ENCODE assay signal across 8 cellular contexts in genomic region chr1:14924012-14924452, GRCh38.
DNase-seq lines count a peak whose midpoint lies in the region; ATAC-seq and TF ChIP-seq lines count a peak whose summit lies in the region.

No MANE protein-coding gene starts in this region.

- no peak for TF ChIP-seq POLR2A in IMR-90 (IDR thresholded peaks at IDR 0.05; ENCODE audit: low read depth, low read length)

- TF ChIP-seq RAD21 in IMR-90 (IDR thresholded peaks at IDR 0.05; ENCODE audit: low read length) = no peak

- H3K4me3 Mint-ChIP-seq in activated B cell treated with CpG ODN at 0.5 μM for 24 hours (no peak overlapping the region), endothelial cell (ENCODE audit: unreplicated experiment) (no peak overlapping the region), memory B cell (peak overlapping the region; percentile 81)

- ATAC-seq in DND-41 (ENCODE audit: insufficient read depth, low read depth) (peak; percentile 73), IMR-90 (ENCODE audit: low read depth) (peak; percentile 73), activated B cell treated with CpG ODN at 0.5 μM for 24 hours (ENCODE audit: low read depth) (peak; percentile 52), memory B cell (ENCODE audit: low read depth) (peak; percentile 80), thoracic aorta (ENCODE audit: insufficient number of reproducible peaks, low FRiP score, low read depth) (peak; percentile 67), HG02885 (IDR thresholded peaks at IDR 0.05; ENCODE audit: poor library complexity, unreplicated experiment) (no peak)

- H3K4me3 ChIP-seq in DND-41 (ENCODE audit: low read depth in 1 of 2, low read length in 2 of 2) = peak overlapping the region in 1 of 2 experiments; percentile 63; a peak in 2 of 4 replicates
- H3K4me3 ChIP-seq in IMR-90 (ENCODE audit: insufficient read depth, low read depth, low read length) = peak overlapping the region; percentile 79
- H3K4me3 ChIP-seq in thoracic aorta = peak overlapping the region; percentile 62

- peaks cover 31% of the 10 kb centered on the region for H3K79me2 ChIP-seq in DND-41 (ENCODE audit: insufficient read depth, low read length)

- no peak overlapping the region for H4K8ac ChIP-seq in IMR-90 (ENCODE audit: low read depth in 2 of 2, low read length in 2 of 2)

- H3K27ac ChIP-seq in DND-41 (ENCODE audit: low read length) (no peak overlapping the region), IMR-90 (ENCODE audit: insufficient read depth, low read length) (no peak overlapping the region; the same call in 1 of the 2 replicates), thoracic aorta (peak overlapping the region in 1 of 2 donors; percentile 69)

- no peak overlapping the region for H3K14ac ChIP-seq in IMR-90 (replicated peaks; ENCODE audit: low read depth, low read length)

- H3K4me1 Mint-ChIP-seq in activated B cell treated with CpG ODN at 0.5 μM for 24 hours = peaks cover 9% of the 10 kb centered on the region
- peaks cover 12% of the 10 kb centered on the region for H3K4me1 Mint-ChIP-seq in endothelial cell (ENCODE audit: unreplicated experiment)
- H3K4me1 Mint-ChIP-seq in memory B cell = peaks cover 3% of the 10 kb centered on the region

- peaks cover 48% of the 10 kb centered on the region for H3K27me3 Mint-ChIP-seq in activated B cell treated with CpG ODN at 0.5 μM for 24 hours
- H3K27me3 Mint-ChIP-seq in endothelial cell (ENCODE audit: unreplicated experiment) = peaks cover 12% of the 10 kb centered on the region
- peaks cover 23% of the 10 kb centered on the region for H3K27me3 Mint-ChIP-seq in memory B cell

- H4K91ac ChIP-seq in IMR-90 (ENCODE audit: insufficient read depth, low read depth, low read length) = no peak overlapping the region

- peaks cover 24% of the 10 kb centered on the region for H3K9me1 ChIP-seq in IMR-90 (ENCODE audit: insufficient read depth, low read length)

- no peak overlapping the region for H3K56ac ChIP-seq in IMR-90 (ENCODE audit: extremely low read depth, insufficient read depth, low read length)

- H3K4me2 ChIP-seq in DND-41 (ENCODE audit: insufficient read depth, low read length) = peak overlapping the region; percentile 77
- H3K4me2 ChIP-seq in IMR-90 (ENCODE audit: low read depth, low read length) = peak overlapping the region; percentile 70; the same call in 1 of the 2 replicates

- intact Hi-C loops in IMR-90 (cut with micrococcal nuclease) = loop anchor here (1.0 kb wide), 1 partner anchor 103 kb away; no protein-coding TSS in a partner anchor
- intact Hi-C loops in activated B cell treated with CpG ODN at 0.5 μM for 24 hours (cut with micrococcal nuclease) = no loop called here

- dilution Hi-C loops in IMR-90 (cut with HindIII; ENCODE audit: low sequenced_read_pairs, unreplicated experiment) = no loop called here

- peaks cover 49% of the 10 kb centered on the region for H4K20me1 ChIP-seq in DND-41 (ENCODE audit: insufficient read depth, low read length)
- peaks cover 3% of the 10 kb centered on the region; the same call in 1 of the 2 replicates for H4K20me1 ChIP-seq in IMR-90 (ENCODE audit: insufficient read depth, low read length)

- WGBS in IMR-90 (ENCODE audit: extremely low coverage in 2 of 2, insufficient read length in 1 of 2), 2 experiments = 0% methylated on average over 5 of the region's 76 CpGs; no CpG with 5 or more reads in 1 of the 2 experiments

- H2BK120ac ChIP-seq in IMR-90 (ENCODE audit: low read depth, low read length) = no peak overlapping the region

- CTCF ChIA-PET in IMR-90 (lab: Yijun Ruan, JAX) = no interaction called here
- CTCF ChIA-PET in activated B cell treated with CpG ODN at 0.5 μM for 24 hours (lab: Charles Lee) = no interaction called here

- no peak overlapping the region for H3K4ac ChIP-seq in IMR-90 (ENCODE audit: low read depth, low read length)

- H4K5ac ChIP-seq in IMR-90 (ENCODE audit: low read depth, low read length) = no peak overlapping the region

- no TSS peak for BruUV-seq in IMR-90 (replicated peaks; lab: Mats Ljungman, UMichigan)

- no peak overlapping the region for H3K18ac ChIP-seq in IMR-90 (ENCODE audit: low read depth, low read length)

- H3K36me3 ChIP-seq in DND-41 (ENCODE audit: insufficient read depth, low read length) (no peaks in the 10 kb centered on the region), IMR-90 (ENCODE audit: control insufficient read depth, insufficient read depth, low read length) (no peaks in the 10 kb centered on the region), thoracic aorta (no peaks in the 10 kb centered on the region)

- POLR2A ChIA-PET in IMR-90 (lab: Charles Lee; ENCODE audit: unreplicated experiment) = no interaction called here
- POLR2A ChIA-PET in activated B cell treated with CpG ODN at 0.5 μM for 24 hours (lab: Charles Lee) = no interaction called here

- no peaks in the 10 kb centered on the region for H3K36me3 Mint-ChIP-seq in activated B cell treated with CpG ODN at 0.5 μM for 24 hours (ENCODE audit: low read depth)
- H3K36me3 Mint-ChIP-seq in endothelial cell (ENCODE audit: low read depth, unreplicated experiment) = no peaks in the 10 kb centered on the region
- no peaks in the 10 kb centered on the region for H3K36me3 Mint-ChIP-seq in memory B cell

- TF ChIP-seq CTCF in DND-41 (IDR thresholded peaks at IDR 0.05; ENCODE audit: borderline replicate concordance, extremely low read depth, low read length, poor library complexity, severe bottlenecking) (no peak), IMR-90 (conservative IDR thresholded peaks at IDR 0.05; ENCODE audit: low read depth, low read length) (no peak), activated B cell treated with CpG ODN at 0.5 μM for 24 hours (IDR thresholded peaks at IDR 0.05) (no peak), endothelial cell (IDR thresholded peaks at IDR 0.05; ENCODE audit: unreplicated experiment) (no peak), thoracic aorta (IDR thresholded peaks at IDR 0.05) (no peak)

- H3K23ac ChIP-seq in IMR-90 (ENCODE audit: low read depth, low read length) = no peak overlapping the region

- no peak overlapping the region for H2AK5ac ChIP-seq in IMR-90 (ENCODE audit: low read depth, low read length)

- H2AFZ ChIP-seq in DND-41 (ENCODE audit: low read depth, low read length) = peak overlapping the region; percentile 63
- peak overlapping the region; percentile 88 for H2AFZ ChIP-seq in IMR-90 (replicated peaks; ENCODE audit: low read length, poor library complexity)

- H2BK20ac ChIP-seq in IMR-90 (ENCODE audit: low read depth, low read length) = no peak overlapping the region

- H2BK5ac ChIP-seq in IMR-90 (ENCODE audit: low read depth, low read length, poor library complexity, severe bottlenecking) = no peak overlapping the region

- peaks cover 12 to 38% of the 10 kb centered on the region in 2 experiments for H3K79me1 ChIP-seq in IMR-90 (ENCODE audit: low read depth in 1 of 2, low read length in 2 of 2)

- H3K9ac ChIP-seq in DND-41 (ENCODE audit: low read depth, low read length) (peak overlapping the region; percentile 60), IMR-90 (ENCODE audit: low read depth, low read length) (no peak overlapping the region; the same call in 1 of the 2 replicates)

- H3K27ac Mint-ChIP-seq in activated B cell treated with CpG ODN at 0.5 μM for 24 hours (no peak overlapping the region), endothelial cell (ENCODE audit: unreplicated experiment) (no peak overlapping the region), memory B cell (no peak overlapping the region)

- H3K4me1 ChIP-seq in DND-41 (ENCODE audit: insufficient read depth, low read length) (peaks cover 20% of the 10 kb centered on the region), IMR-90 (ENCODE audit: control insufficient read depth, insufficient read depth, low read length) (peaks cover 20% of the 10 kb centered on the region), thoracic aorta (ENCODE audit: control insufficient read depth in 1 of 2, low read depth in 2 of 2) (peaks cover 7 to 13% of the 10 kb centered on the region in 2 donors)

- in situ Hi-C loops in IMR-90 (cut with MboI; ENCODE audit: low sequenced_read_pairs) = no loop called here

- no peak overlapping the region for H2AK9ac ChIP-seq in IMR-90 (replicated peaks; ENCODE audit: low read depth, low read length, poor library complexity)

- H2BK15ac ChIP-seq in IMR-90 (ENCODE audit: low read depth, low read length) = 0 out of 3 replicates have a peak overlapping the region, but pooled peaks have one; percentile 58

- H3K9me3 Mint-ChIP-seq in activated B cell treated with CpG ODN at 0.5 μM for 24 hours (no peaks in the 10 kb centered on the region), endothelial cell (ENCODE audit: unreplicated experiment) (no peaks in the 10 kb centered on the region), memory B cell (no peaks in the 10 kb centered on the region)

- H3K27me3 ChIP-seq in DND-41 (ENCODE audit: insufficient read depth, low read length, poor library complexity) (peaks cover 11% of the 10 kb centered on the region), IMR-90 (ENCODE audit: control insufficient read depth, insufficient read depth, low read length) (no peaks in the 10 kb centered on the region; the same call in 1 of the 2 replicates), thoracic aorta (replicated peaks; ENCODE audit: insufficient read depth) (no peaks in the 10 kb centered on the region)

- H3K9me3 ChIP-seq in DND-41 (ENCODE audit: insufficient read depth, low read length, severe bottlenecking) (no peaks in the 10 kb centered on the region), IMR-90 (ENCODE audit: control insufficient read depth, insufficient read depth, low read length) (no peaks in the 10 kb centered on the region), thoracic aorta (no peaks in the 10 kb centered on the region)

- DNase-seq in DND-41 (peak; percentile 64), IMR-90 (peak; percentile 71), activated B cell treated with CpG ODN at 0.5 μM for 24 hours (peak; percentile 23), endothelial cell (ENCODE audit: low spot score) (peak; percentile 59), memory B cell (ENCODE audit: low spot score in 2 of 2) (peak in 1 of 2 donors; percentile 16), thoracic aorta (ENCODE audit: low spot score) (no peak), NCI-H128 (lab: John Stamatoyannopoulos, UW; ENCODE audit: unreplicated experiment) (no peak)

TF ChIP-seq in IMR-90, 13 proteins besides CTCF, POLR2A, EP300 and RAD21 (continues in another document):
- TF ChIP-seq RCOR1 (IDR thresholded peaks at IDR 0.05; ENCODE audit: insufficient replicate concordance, low read length) (no peak), MAZ (IDR thresholded peaks at IDR 0.05; ENCODE audit: borderline replicate concordance, low read depth, low read length) (no peak), RFX5 (IDR thresholded peaks at IDR 0.05; ENCODE audit: low read depth, low read length) (no peak), ELK1 (IDR thresholded peaks at IDR 0.05; ENCODE audit: borderline replicate concordance, low read depth, low read length) (no peak)

Comparison
In these comparisons a context has a peak if more than half of its experiments do, and no peak if none do; other contexts are left out.
1. DNase-seq: peak in DND-41 (single experiment), IMR-90 (single experiment), activated B cell treated with CpG ODN at 0.5 μM for 24 hours (single experiment) and endothelial cell (single experiment); none in thoracic aorta (single experiment) and NCI-H128 (single experiment).